In genomic region chr14:53109028-53109687, GRCh38 we compare ENCODE assay signal across 1 cellular context.
A peak's percentile ranks its signal among the peaks of the same experiment; 100 is the strongest.
TF ChIP-seq lines count a peak whose summit lies in the region.

No MANE protein-coding gene starts in this region.

TF ChIP-seq in GM12878, 131 proteins besides CTCF, POLR2A, EP300 and RAD21 (continued from another document):
- TF ChIP-seq, protein P1, sequence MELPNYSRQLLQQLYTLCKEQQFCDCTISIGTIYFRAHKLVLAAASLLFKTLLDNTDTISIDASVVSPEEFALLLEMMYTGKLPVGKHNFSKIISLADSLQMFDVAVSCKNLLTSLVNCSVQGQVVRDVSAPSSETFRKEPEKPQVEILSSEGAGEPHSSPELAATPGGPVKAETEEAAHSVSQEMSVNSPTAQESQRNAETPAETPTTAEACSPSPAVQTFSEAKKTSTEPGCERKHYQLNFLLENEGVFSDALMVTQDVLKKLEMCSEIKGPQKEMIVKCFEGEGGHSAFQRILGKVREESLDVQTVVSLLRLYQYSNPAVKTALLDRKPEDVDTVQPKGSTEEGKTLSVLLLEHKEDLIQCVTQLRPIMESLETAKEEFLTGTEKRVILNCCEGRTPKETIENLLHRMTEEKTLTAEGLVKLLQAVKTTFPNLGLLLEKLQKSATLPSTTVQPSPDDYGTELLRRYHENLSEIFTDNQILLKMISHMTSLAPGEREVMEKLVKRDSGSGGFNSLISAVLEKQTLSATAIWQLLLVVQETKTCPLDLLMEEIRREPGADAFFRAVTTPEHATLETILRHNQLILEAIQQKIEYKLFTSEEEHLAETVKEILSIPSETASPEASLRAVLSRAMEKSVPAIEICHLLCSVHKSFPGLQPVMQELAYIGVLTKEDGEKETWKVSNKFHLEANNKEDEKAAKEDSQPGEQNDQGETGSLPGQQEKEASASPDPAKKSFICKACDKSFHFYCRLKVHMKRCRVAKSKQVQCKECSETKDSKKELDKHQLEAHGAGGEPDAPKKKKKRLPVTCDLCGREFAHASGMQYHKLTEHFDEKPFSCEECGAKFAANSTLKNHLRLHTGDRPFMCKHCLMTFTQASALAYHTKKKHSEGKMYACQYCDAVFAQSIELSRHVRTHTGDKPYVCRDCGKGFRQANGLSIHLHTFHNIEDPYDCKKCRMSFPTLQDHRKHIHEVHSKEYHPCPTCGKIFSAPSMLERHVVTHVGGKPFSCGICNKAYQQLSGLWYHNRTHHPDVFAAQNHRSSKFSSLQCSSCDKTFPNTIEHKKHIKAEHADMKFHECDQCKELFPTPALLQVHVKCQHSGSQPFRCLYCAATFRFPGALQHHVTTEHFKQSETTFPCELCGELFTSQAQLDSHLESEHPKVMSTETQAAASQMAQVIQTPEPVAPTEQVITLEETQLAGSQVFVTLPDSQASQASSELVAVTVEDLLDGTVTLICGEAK (IDR thresholded peaks at IDR 0.05; ENCODE audit: borderline replicate concordance), result no peak; the same call in 1 of the 2 replicates
- TF ChIP-seq, protein P2, sequence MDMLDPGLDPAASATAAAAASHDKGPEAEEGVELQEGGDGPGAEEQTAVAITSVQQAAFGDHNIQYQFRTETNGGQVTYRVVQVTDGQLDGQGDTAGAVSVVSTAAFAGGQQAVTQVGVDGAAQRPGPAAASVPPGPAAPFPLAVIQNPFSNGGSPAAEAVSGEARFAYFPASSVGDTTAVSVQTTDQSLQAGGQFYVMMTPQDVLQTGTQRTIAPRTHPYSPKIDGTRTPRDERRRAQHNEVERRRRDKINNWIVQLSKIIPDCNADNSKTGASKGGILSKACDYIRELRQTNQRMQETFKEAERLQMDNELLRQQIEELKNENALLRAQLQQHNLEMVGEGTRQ (IDR thresholded peaks at IDR 0.05; ENCODE audit: borderline replicate concordance, low read depth, low read length), result no peak
- no peak for TF ChIP-seq STAT1 (conservative IDR thresholded peaks at IDR 0.05)
- TF ChIP-seq RELB (IDR thresholded peaks at IDR 0.05; ENCODE audit: low read depth), result peak; percentile 60
- TF ChIP-seq NR2F1 (conservative IDR thresholded peaks at IDR 0.05), result no peak
- TF ChIP-seq HCFC1 (IDR thresholded peaks at IDR 0.05; ENCODE audit: low read length), result no peak
- TF ChIP-seq CBX5 (IDR thresholded peaks at IDR 0.05; ENCODE audit: low read depth), result no peak
- TF ChIP-seq CHD2 (IDR thresholded peaks at IDR 0.05; ENCODE audit: borderline replicate concordance, low read depth, low read length), result peak; percentile 62
- no peak for TF ChIP-seq ZNF384 (IDR thresholded peaks at IDR 0.05; ENCODE audit: borderline replicate concordance, low read depth, low read length)
- no peak for TF ChIP-seq SP1 (IDR thresholded peaks at IDR 0.05; ENCODE audit: low read depth, low read length)
- 0 out of 2 replicates have a peak, but pooled peaks have one; percentile 49 for TF ChIP-seq NBN (IDR thresholded peaks at IDR 0.05)
- no peak for TF ChIP-seq SRF (IDR thresholded peaks at IDR 0.05; ENCODE audit: low read depth in 2 of 2, low read length in 2 of 2)
- TF ChIP-seq EZH2 (IDR thresholded peaks at IDR 0.05; ENCODE audit: borderline replicate concordance, control insufficient read depth, low read depth, low read length), result no peak
- TF ChIP-seq EGR1 (IDR thresholded peaks at IDR 0.05; ENCODE audit: borderline replicate concordance in 1 of 2, low read depth in 2 of 2, low read length in 2 of 2), result 0 out of 3 replicates have a peak, but pooled peaks of 1 of the 2 experiments have one; percentile 8
- TF ChIP-seq, protein P3, sequence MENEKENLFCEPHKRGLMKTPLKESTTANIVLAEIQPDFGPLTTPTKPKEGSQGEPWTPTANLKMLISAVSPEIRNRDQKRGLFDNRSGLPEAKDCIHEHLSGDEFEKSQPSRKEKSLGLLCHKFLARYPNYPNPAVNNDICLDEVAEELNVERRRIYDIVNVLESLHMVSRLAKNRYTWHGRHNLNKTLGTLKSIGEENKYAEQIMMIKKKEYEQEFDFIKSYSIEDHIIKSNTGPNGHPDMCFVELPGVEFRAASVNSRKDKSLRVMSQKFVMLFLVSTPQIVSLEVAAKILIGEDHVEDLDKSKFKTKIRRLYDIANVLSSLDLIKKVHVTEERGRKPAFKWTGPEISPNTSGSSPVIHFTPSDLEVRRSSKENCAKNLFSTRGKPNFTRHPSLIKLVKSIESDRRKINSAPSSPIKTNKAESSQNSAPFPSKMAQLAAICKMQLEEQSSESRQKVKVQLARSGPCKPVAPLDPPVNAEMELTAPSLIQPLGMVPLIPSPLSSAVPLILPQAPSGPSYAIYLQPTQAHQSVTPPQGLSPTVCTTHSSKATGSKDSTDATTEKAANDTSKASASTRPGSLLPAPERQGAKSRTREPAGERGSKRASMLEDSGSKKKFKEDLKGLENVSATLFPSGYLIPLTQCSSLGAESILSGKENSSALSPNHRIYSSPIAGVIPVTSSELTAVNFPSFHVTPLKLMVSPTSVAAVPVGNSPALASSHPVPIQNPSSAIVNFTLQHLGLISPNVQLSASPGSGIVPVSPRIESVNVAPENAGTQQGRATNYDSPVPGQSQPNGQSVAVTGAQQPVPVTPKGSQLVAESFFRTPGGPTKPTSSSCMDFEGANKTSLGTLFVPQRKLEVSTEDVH (IDR thresholded peaks at IDR 0.05; ENCODE audit: low read depth, partially characterized antibody), result no peak
- TF ChIP-seq RAD51 (IDR thresholded peaks at IDR 0.05), result no peak
- TF ChIP-seq IRF4 (IDR thresholded peaks at IDR 0.05; ENCODE audit: low read depth, low read length), result 0 out of 2 replicates have a peak, but pooled peaks have one; percentile 34
- TF ChIP-seq, protein P4, sequence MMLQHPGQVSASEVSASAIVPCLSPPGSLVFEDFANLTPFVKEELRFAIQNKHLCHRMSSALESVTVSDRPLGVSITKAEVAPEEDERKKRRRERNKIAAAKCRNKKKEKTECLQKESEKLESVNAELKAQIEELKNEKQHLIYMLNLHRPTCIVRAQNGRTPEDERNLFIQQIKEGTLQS (IDR thresholded peaks at IDR 0.05; ENCODE audit: borderline replicate concordance, extremely low read depth, low read depth, low read length), result no peak
- no peak for TF ChIP-seq BCLAF1 (IDR thresholded peaks at IDR 0.05)
- TF ChIP-seq TCF12 (IDR thresholded peaks at IDR 0.05; ENCODE audit: low read depth, low read length), result no peak
- TF ChIP-seq, protein P5, sequence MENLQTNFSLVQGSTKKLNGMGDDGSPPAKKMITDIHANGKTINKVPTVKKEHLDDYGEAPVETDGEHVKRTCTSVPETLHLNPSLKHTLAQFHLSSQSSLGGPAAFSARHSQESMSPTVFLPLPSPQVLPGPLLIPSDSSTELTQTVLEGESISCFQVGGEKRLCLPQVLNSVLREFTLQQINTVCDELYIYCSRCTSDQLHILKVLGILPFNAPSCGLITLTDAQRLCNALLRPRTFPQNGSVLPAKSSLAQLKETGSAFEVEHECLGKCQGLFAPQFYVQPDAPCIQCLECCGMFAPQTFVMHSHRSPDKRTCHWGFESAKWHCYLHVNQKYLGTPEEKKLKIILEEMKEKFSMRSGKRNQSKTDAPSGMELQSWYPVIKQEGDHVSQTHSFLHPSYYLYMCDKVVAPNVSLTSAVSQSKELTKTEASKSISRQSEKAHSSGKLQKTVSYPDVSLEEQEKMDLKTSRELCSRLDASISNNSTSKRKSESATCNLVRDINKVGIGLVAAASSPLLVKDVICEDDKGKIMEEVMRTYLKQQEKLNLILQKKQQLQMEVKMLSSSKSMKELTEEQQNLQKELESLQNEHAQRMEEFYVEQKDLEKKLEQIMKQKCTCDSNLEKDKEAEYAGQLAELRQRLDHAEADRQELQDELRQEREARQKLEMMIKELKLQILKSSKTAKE (IDR thresholded peaks at IDR 0.05; ENCODE audit: low read depth, poor library complexity, severe bottlenecking), result peak; percentile 20
- TF ChIP-seq GATAD2B (conservative IDR thresholded peaks at IDR 0.05; ENCODE audit: low read depth), result no peak; the same call in 1 of the 2 replicates
- TF ChIP-seq ZBTB4 (CRISPR knock-in tag; IDR thresholded peaks at IDR 0.05), result no peak
- peak; percentile 30 for TF ChIP-seq KLF5 (IDR thresholded peaks at IDR 0.05; ENCODE audit: partially characterized antibody)
- no peak for TF ChIP-seq RFX5 (IDR thresholded peaks at IDR 0.05; ENCODE audit: low read depth, low read length)
- peak; percentile 66 for TF ChIP-seq POLR2AphosphoS5 (IDR thresholded peaks at IDR 0.05; ENCODE audit: low read length)
- peak; percentile 34 for TF ChIP-seq ATF2 (IDR thresholded peaks at IDR 0.05; ENCODE audit: low read length)
